ENCODE assay signal across 1 cellular context in genomic region chr14:91145396-91146160, GRCh38.
TF ChIP-seq lines count a peak whose summit lies in the region.

No MANE protein-coding gene starts in this region.

TF ChIP-seq in GM23338, 12 proteins besides CTCF, POLR2A, EP300 and RAD21:
- TF ChIP-seq JUNB (IDR thresholded peaks at IDR 0.05; ENCODE audit: unreplicated experiment), result no peak
- TF ChIP-seq ZNF114 (CRISPR knock-in tag; IDR thresholded peaks at IDR 0.05), result no peak
